9 cellular contexts compared by ENCODE assay signal in the genomic region with DNA sequence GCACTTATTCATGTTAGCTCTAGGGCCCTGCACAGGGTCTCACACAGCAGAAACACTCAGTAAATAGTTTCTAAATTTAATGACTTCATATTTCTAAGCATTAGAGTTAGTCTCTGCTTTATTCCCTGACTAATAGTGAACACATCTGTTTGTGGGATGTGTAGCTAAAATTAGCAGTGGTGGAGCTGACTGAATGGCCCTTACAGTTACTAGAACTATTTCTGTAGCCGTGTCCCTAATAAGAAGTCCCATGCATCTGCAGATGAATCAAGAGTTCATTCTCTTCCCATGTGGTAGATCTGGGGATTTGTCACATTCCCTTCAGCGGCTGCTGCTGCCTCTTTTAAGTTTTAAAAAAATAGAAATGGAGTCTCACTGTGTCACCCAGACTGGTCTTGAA. TPM values are rescaled to one million over a fixed set of nuclear protein-coding genes. Genes with fewer than 3 reads are reported as not detected.
DNase-seq lines count a peak whose midpoint lies in the region; ATAC-seq and TF ChIP-seq lines count a peak whose summit lies in the region.
"Had no signal": no experiment of that assay in that cellular context is flagged by ENCODE, and none has a peak within 500 bp of the region (broad histone marks: within the 10 kb centered on the region; RNA-seq: fewer than 3 reads in every experiment).

No MANE protein-coding gene starts in this region.

- H3K27ac ChIP-seq in lung (ENCODE audit: low read depth in 1 of 2, low read length in 1 of 2) = no peak overlapping the region
- H3K27ac ChIP-seq in testis = no peak overlapping the region
- H3K27ac ChIP-seq: neural progenitor cell had no signal

- no peaks in the 10 kb centered on the region; the same call in 1 of the 2 replicates for H3K27me3 Mint-ChIP-seq in HFFc6 (ENCODE audit: insufficient read depth)
- H3K27me3 Mint-ChIP-seq in type B pancreatic cell = no peaks in the 10 kb centered on the region

- no peak for TF ChIP-seq POLR2A in testis (IDR thresholded peaks at IDR 0.05)

- no peaks in the 10 kb centered on the region for H3K9me3 Mint-ChIP-seq in HFFc6
- no peaks in the 10 kb centered on the region for H3K9me3 Mint-ChIP-seq in type B pancreatic cell
- H3K9me3 Mint-ChIP-seq: neural progenitor cell had no signal

- ATAC-seq in lung (ENCODE audit: insufficient read depth, low FRiP score) (peak; percentile 36), GM19467 (IDR thresholded peaks at IDR 0.05; ENCODE audit: unreplicated experiment) (no peak)

- TF ChIP-seq CTCF in HFFc6 (IDR thresholded peaks at IDR 0.05) = no peak
- TF ChIP-seq CTCF in cardiac fibroblast (IDR thresholded peaks at IDR 0.05; ENCODE audit: low read depth, low read length) = no peak
- TF ChIP-seq CTCF in lung (IDR thresholded peaks at IDR 0.05; ENCODE audit: control extremely low read depth, extremely low read depth) = no peak
- TF ChIP-seq CTCF in type B pancreatic cell (conservative IDR thresholded peaks at IDR 0.05) = no peak
- no peak for TF ChIP-seq CTCF in testis (IDR thresholded peaks at IDR 0.05)

- H3K36me3 Mint-ChIP-seq in HFFc6 (ENCODE audit: low read depth) = peaks cover 8% of the 10 kb centered on the region; the same call in 1 of the 2 replicates
- H3K36me3 Mint-ChIP-seq in type B pancreatic cell = peaks cover 44% of the 10 kb centered on the region

- H3K4me1 Mint-ChIP-seq in HFFc6 (ENCODE audit: low read depth) (peaks cover 34% of the 10 kb centered on the region), type B pancreatic cell (ENCODE audit: unreplicated experiment) (peaks cover 11% of the 10 kb centered on the region)

- DNase-seq in HFFc6 (peak; percentile 90), cardiac fibroblast (ENCODE audit: low read depth in 2 of 2) (peak; percentile 50 to 85), lung (ENCODE audit: low spot score) (no peak), type B pancreatic cell (ENCODE audit: extremely low spot score, unreplicated experiment) (no peak), NCI-H2227 treated with DMSO at 0.1 percent for 48 hours (lab: John Stamatoyannopoulos, UW) (no peak), testis (no peak)
- DNase-seq: NCI-H446 had no signal

- intact Hi-C loops in testis (cut with DNase I; ENCODE audit: low total_unique reads) = no loop called here

- H3K27me3 ChIP-seq in lung (ENCODE audit: control insufficient read depth, insufficient read depth) (no peaks in the 10 kb centered on the region), testis (no peaks in the 10 kb centered on the region)
- H3K27me3 ChIP-seq: neural progenitor cell had no signal

- peaks cover 5 to 21% of the 10 kb centered on the region in 2 donors for H3K4me1 ChIP-seq in lung (ENCODE audit: control insufficient read depth in 2 of 2, insufficient read depth in 2 of 2, low read length in 2 of 2)
- no peaks in the 10 kb centered on the region for H3K4me1 ChIP-seq in testis
- H3K4me1 ChIP-seq: neural progenitor cell had no signal

- WGBS in lung, 2 donors = 35 to 78% methylated on average over 2 of the region's 2 CpGs
- 31 to 33% methylated on average over 2 of the region's 2 CpGs for WGBS in testis, 2 donors

- H3K4me3 ChIP-seq in cardiac fibroblast (replicated peaks in 1 of 2; ENCODE audit: low read depth in 2 of 2, low read length in 2 of 2) (no peak overlapping the region), lung (no peak overlapping the region), testis (no peak overlapping the region)
- H3K4me3 ChIP-seq: neural progenitor cell had no signal

- H3K9me3 ChIP-seq in lung (ENCODE audit: control insufficient read depth in 2 of 2, insufficient read depth in 1 of 2, low read length in 1 of 2) = no peaks in the 10 kb centered on the region
- no peaks in the 10 kb centered on the region for H3K9me3 ChIP-seq in testis

- H3K27ac Mint-ChIP-seq in HFFc6 (peak overlapping the region; percentile 86), type B pancreatic cell (peak overlapping the region; percentile 70)
- H3K27ac Mint-ChIP-seq: neural progenitor cell had no signal

- H3K4me3 Mint-ChIP-seq in HFFc6 = no peak overlapping the region; the same call in 1 of the 2 replicates
- no peak overlapping the region for H3K4me3 Mint-ChIP-seq in type B pancreatic cell
- H3K4me3 Mint-ChIP-seq: neural progenitor cell had no signal

- H3K36me3 ChIP-seq in lung (ENCODE audit: control insufficient read depth in 2 of 2, insufficient read depth in 2 of 2, low read length in 2 of 2) (peaks cover 29 to 34% of the 10 kb centered on the region in 2 donors), testis (ENCODE audit: low read depth, missing control alignments) (no peaks in the 10 kb centered on the region)
- H3K36me3 ChIP-seq: neural progenitor cell had no signal

RNA-seq across cellular contexts. Expression of gene MAP3K8, which starts 11.7 kb away (rescaled TPM):
- total RNA-seq in HFFc6 (2021; fragmentation: NEBNext Ultra II Directional; extraction: Animal tissue kit (Norgen Biotek cat#: 25700)) = 1 to 10 TPM; 1.3 to 4.2 (median 1.8) TPM
- total RNA-seq in lung (10 to 100 TPM; 49.3 to 51.7 TPM), type B pancreatic cell (ENCODE audit: low replicate concordance) (22.6 and 37.3 TPM in 2 replicates), testis (10 to 100 TPM in 1 of 2 donors, 1 to 10 TPM in 1; 3.1 to 10.4 TPM)
- polyA plus RNA-seq in lung (10 to 100 TPM; 37.0 to 77.9 TPM), testis (ENCODE audit: insufficient read depth, low read depth, low replicate concordance) (5.2 TPM)

Comparison
In these comparisons a context has a peak if more than half of its experiments do, and no peak if none do; other contexts are left out.
1. DNase-seq: peak in HFFc6 (single experiment) and cardiac fibroblast (2 of 2); none in lung (single experiment), type B pancreatic cell (single experiment), NCI-H2227 treated with DMSO at 0.1 percent for 48 hours (single experiment) and testis (single experiment).